1 cellular context compared by ENCODE assay signal in the genomic region with DNA sequence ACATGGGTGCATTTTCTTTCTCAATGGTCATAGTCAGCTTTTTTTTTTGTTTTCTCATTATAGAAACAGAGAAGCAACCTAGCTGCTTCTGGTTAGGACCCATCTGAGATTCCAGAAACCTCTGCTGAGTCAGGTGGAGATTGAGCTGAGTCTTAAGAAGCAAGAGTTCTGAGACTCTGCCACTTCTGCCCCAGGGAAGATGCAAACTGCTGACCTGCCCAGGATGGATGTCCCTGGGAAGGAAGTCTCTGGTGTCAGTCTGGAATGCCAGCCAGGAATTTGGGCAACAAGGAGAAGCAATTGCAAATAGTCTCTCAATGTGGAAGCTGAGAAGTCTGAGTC.
TF ChIP-seq lines count a peak whose summit lies in the region.

No MANE protein-coding gene starts in this region.

TF ChIP-seq in SK-N-SH, 30 proteins besides CTCF, POLR2A, EP300 and RAD21 (continued from another document):
- TF ChIP-seq EZH2phosphoT487 (IDR thresholded peaks at IDR 0.05; ENCODE audit: borderline replicate concordance, low read depth) (no peak), GATA2 (CRISPR knock-in tag; IDR thresholded peaks at IDR 0.05) (no peak), FOXJ3 (CRISPR knock-in tag; IDR thresholded peaks at IDR 0.05) (no peak)
TF ChIP-seq in SK-N-SH: peak in this region for 0.
